26 cellular contexts compared by ENCODE assay signal in genomic region chr2:179671314-179671713, GRCh38.
"Had no signal": no experiment of that assay in that cellular context is flagged by ENCODE, and none has a peak within 500 bp of the region (broad histone marks: within the 10 kb centered on the region; RNA-seq: fewer than 3 reads in every experiment).

No MANE protein-coding gene starts in this region.

- H3K4me3 ChIP-seq: dorsolateral prefrontal cortex, gastrocnemius medialis, heart left ventricle, lung, thyroid gland had no signal

- H3K9me3 Mint-ChIP-seq: activated naive CD4-positive, alpha-beta T cell treated with anti-CD3 and anti-CD28 coated beads, Interleukin-2, amount 10 ng/mL, durations not matched to agents 7 days and 5 days; activated naive CD8-positive, alpha-beta T cell treated with anti-CD3 and anti-CD28 coated beads, Interleukin-2, amount 50 U/mL, for 24 hours had no signal

- H3K36me3 ChIP-seq: brain microvascular endothelial cell, gastrocnemius medialis, heart left ventricle, thyroid gland had no signal

- H3K9me3 ChIP-seq: gastrocnemius medialis, heart left ventricle, thyroid gland had no signal

- DNase-seq: activated CD4-positive, CD25-positive, alpha-beta regulatory T cell treated with anti-CD3 and anti-CD28 coated beads, Interleukin-2, amount 50 U/mL, for 72 hours; activated CD8-positive, alpha-beta memory T cell treated with anti-CD3 and anti-CD28 coated beads for 24 hours; activated CD8-positive, alpha-beta memory T cell treated with anti-CD3 and anti-CD28 coated beads, Interleukin-2, amount 50 U/mL, for 48 hours; activated effector memory CD4-positive, alpha-beta T cell treated with Interleukin-2 at 50 U/mL for 16 hours; activated naive CD4-positive, alpha-beta T cell treated with anti-CD3 and anti-CD28 coated beads, Interleukin-2, amount 10 ng/mL, durations not matched to agents 7 days and 5 days; activated naive CD8-positive, alpha-beta T cell treated with anti-CD3 and anti-CD28 coated beads, Interleukin-2, amount 50 U/mL, for 24 hours; activated T-cell treated with anti-CD3 and anti-CD28 coated beads, Interleukin-2, amount 50 U/mL, for 48 hours; aorta; brain microvascular endothelial cell; central memory CD4-positive, alpha-beta T cell; dorsolateral prefrontal cortex; gastrocnemius medialis; heart left ventricle; kidney; posterior cingulate gyrus; retina; stimulated activated CD4-positive, alpha-beta T cell treated with anti-CD3 and anti-CD28 coated beads, Interleukin-12 subunit alpha, Interleukin-12 subunit beta, amount 100 ng/mL, for 4 hours; stimulated activated CD4-positive, alpha-beta T cell treated with anti-CD3 and anti-CD28 coated beads, Interleukin-1b, Interleukin-23, amount 100 ng/mL, for 48 hours; stimulated activated CD8-positive, alpha-beta memory T cell treated with anti-CD3 and anti-CD28 coated beads, Interleukin-4, amount 100 ng/mL, for 48 hours; stimulated activated naive CD4-positive, alpha-beta T cell; T1000; thyroid gland had no signal

- H3K4me1 Mint-ChIP-seq: activated naive CD4-positive, alpha-beta T cell treated with anti-CD3 and anti-CD28 coated beads, Interleukin-2, amount 10 ng/mL, durations not matched to agents 7 days and 5 days; activated naive CD8-positive, alpha-beta T cell treated with anti-CD3 and anti-CD28 coated beads, Interleukin-2, amount 50 U/mL, for 24 hours; mesothelial cell of epicardium had no signal

- H3K4me1 ChIP-seq: thyroid gland had no signal

- H3K27me3 Mint-ChIP-seq: activated naive CD4-positive, alpha-beta T cell treated with anti-CD3 and anti-CD28 coated beads, Interleukin-2, amount 10 ng/mL, durations not matched to agents 7 days and 5 days; activated naive CD8-positive, alpha-beta T cell treated with anti-CD3 and anti-CD28 coated beads, Interleukin-2, amount 50 U/mL, for 24 hours; natural killer cell treated with Interleukin-12 subunit alpha and Interleukin-12 subunit beta and Interleukin-15 and Interleukin-18, amount 100 ng/mL, for 72 hours had no signal

- H3K36me3 Mint-ChIP-seq: activated naive CD4-positive, alpha-beta T cell treated with anti-CD3 and anti-CD28 coated beads, Interleukin-2, amount 10 ng/mL, durations not matched to agents 7 days and 5 days; mesothelial cell of epicardium; natural killer cell treated with Interleukin-12 subunit alpha and Interleukin-12 subunit beta and Interleukin-15 and Interleukin-18, amount 100 ng/mL, for 72 hours had no signal

- H3K27ac ChIP-seq: brain microvascular endothelial cell, dorsolateral prefrontal cortex, epithelial cell of prostate, gastrocnemius medialis, heart left ventricle, thyroid gland had no signal

- H3K27me3 ChIP-seq: brain microvascular endothelial cell, dorsolateral prefrontal cortex, gastrocnemius medialis, heart left ventricle, thyroid gland had no signal

- H3K27ac Mint-ChIP-seq: activated naive CD4-positive, alpha-beta T cell treated with anti-CD3 and anti-CD28 coated beads, Interleukin-2, amount 10 ng/mL, durations not matched to agents 7 days and 5 days; activated naive CD8-positive, alpha-beta T cell treated with anti-CD3 and anti-CD28 coated beads, Interleukin-2, amount 50 U/mL, for 24 hours; mesothelial cell of epicardium; natural killer cell treated with Interleukin-12 subunit alpha and Interleukin-12 subunit beta and Interleukin-15 and Interleukin-18, amount 100 ng/mL, for 72 hours had no signal

- H3K4me3 Mint-ChIP-seq: activated naive CD4-positive, alpha-beta T cell treated with anti-CD3 and anti-CD28 coated beads, Interleukin-2, amount 10 ng/mL, durations not matched to agents 7 days and 5 days; activated naive CD8-positive, alpha-beta T cell treated with anti-CD3 and anti-CD28 coated beads, Interleukin-2, amount 50 U/mL, for 24 hours; mesothelial cell of epicardium; natural killer cell treated with Interleukin-12 subunit alpha and Interleukin-12 subunit beta and Interleukin-15 and Interleukin-18, amount 100 ng/mL, for 72 hours had no signal
